1 cellular context compared by ENCODE assay signal in the genomic region with DNA sequence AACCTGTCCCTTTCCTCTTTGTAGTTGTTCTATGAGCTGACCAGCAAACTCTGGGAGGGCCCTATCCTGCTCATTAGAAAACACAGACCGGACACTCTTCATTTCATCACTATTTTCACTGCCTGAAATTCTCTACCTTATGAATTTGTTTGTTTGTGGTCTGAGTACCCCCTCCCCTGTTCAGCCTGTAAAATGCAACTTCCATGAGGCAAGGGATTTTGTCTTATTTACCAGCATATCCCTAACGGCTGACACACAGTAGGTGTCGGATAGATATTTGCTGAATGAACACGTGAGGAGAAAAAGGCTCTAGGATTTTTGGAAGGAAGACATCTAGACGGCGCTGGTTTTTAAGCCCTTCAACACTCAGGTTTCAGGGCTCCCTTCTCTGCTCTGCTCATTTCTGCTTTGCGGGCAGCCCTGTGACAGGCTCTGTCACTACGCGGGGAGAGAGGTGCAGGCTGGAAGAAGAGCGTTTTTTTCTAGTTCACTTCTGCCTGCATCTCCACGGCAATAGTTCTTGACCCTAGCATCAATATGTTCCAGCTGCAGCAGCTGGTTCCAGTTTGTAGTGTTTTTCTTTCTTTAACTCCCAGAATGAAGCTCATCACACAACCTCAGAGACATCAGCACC.
TF ChIP-seq lines count a peak whose summit lies in the region.

No MANE protein-coding gene starts in this region.

TF ChIP-seq in K562, 482 proteins besides CTCF, POLR2A, EP300 and RAD21:
- 0 out of 2 replicates have a peak, but pooled peaks have one; percentile 58 for TF ChIP-seq ZKSCAN1 (IDR thresholded peaks at IDR 0.05; ENCODE audit: low read depth, low read length)
- TF ChIP-seq, protein P1, sequence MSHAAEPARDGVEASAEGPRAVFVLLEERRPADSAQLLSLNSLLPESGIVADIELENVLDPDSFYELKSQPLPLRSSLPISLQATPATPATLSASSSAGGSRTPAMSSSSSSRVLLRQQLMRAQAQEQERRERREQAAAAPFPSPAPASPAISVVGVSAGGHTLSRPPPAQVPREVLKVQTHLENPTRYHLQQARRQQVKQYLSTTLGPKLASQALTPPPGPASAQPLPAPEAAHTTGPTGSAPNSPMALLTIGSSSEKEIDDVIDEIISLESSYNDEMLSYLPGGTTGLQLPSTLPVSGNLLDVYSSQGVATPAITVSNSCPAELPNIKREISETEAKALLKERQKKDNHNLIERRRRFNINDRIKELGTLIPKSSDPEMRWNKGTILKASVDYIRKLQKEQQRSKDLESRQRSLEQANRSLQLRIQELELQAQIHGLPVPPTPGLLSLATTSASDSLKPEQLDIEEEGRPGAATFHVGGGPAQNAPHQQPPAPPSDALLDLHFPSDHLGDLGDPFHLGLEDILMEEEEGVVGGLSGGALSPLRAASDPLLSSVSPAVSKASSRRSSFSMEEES (CRISPR knock-in tag; IDR thresholded peaks at IDR 0.05): no peak
TF ChIP-seq in K562: peak in this region for 1.
